In the genomic region with DNA sequence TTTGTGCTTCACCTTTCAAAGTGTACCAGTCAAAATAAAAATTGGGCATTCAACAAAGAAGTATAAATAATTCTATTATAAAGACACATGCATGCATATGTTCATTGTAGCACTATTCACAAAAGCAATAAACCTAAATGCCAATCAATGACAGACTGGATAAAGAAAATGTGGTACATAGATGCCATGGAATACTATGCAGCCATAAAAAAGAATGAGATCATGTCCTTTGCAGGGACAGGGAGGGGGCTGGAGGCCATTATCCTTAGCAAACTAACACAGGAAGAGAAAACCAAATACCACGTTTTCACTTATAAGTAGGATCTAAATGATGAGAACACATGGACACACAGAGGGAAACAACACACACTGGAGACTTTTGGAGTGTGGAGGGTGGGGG, we compare ENCODE assay signal across 1 cellular context. TPM values are rescaled to one million over a fixed set of nuclear protein-coding genes. Genes with fewer than 3 reads are reported as not detected.
"Had no signal": no experiment of that assay in that cellular context is flagged by ENCODE, and none has a peak within 500 bp of the region (broad histone marks: within the 10 kb centered on the region; RNA-seq: fewer than 3 reads in every experiment).

No MANE protein-coding gene starts in this region.

RNA-seq across cellular contexts. Expression of a gene that starts 28.2 kb away (rescaled TPM):
- total RNA-seq: MCF 10A had no signal
